8 cellular contexts compared by ENCODE assay signal in genomic region chr6:34657037-34657306, GRCh38. TPM values are rescaled to one million over a fixed set of nuclear protein-coding genes. Genes with fewer than 3 reads are reported as not detected.
DNase-seq lines count a peak whose midpoint lies in the region; ATAC-seq, FAIRE-seq and TF ChIP-seq lines count a peak whose summit lies in the region.

No MANE protein-coding gene starts in this region.

- peaks cover 4% of the 10 kb centered on the region; the same call in 1 of the 2 replicates for H3K36me3 ChIP-seq in SJSA1

- H3K4me3 ChIP-seq in GM12865 (ENCODE audit: low read depth, low read length): peak overlapping the region; percentile 56
- peak overlapping the region; percentile 32 for H3K4me3 ChIP-seq in SJSA1
- peak overlapping the region in 6 of 7 experiments; percentile 7 to 32 (median 16) for H3K4me3 ChIP-seq in skin epidermis

- no peaks in the 10 kb centered on the region; the same call in 1 of the 2 replicates for H3K9me3 ChIP-seq in SJSA1 (replicated peaks)

- DNase-seq in GM12865 (ENCODE audit: low read depth) (peak; percentile 35), SJSA1 (ENCODE audit: low read depth in 1 of 2, low spot score in 2 of 2) (no peak), fibroblast of gingiva (ENCODE audit: low read depth) (peak; percentile 78), Kasumi-1 (lab: John Stamatoyannopoulos, UW) (no peak), RCC 7860 (ENCODE audit: low spot score) (no peak), urothelium cell line (ENCODE audit: low spot score) (no peak)

- ATAC-seq in GM21825 (IDR thresholded peaks at IDR 0.05; ENCODE audit: unreplicated experiment): no peak

- no peaks in the 10 kb centered on the region for H3K27me3 ChIP-seq in SJSA1 (replicated peaks)

- TF ChIP-seq CTCF in GM12865 (IDR thresholded peaks at IDR 0.05; ENCODE audit: insufficient read depth, low read depth, low read length, missing control alignments): no peak

- peak overlapping the region; percentile 98 for H3K27ac ChIP-seq in SJSA1
- H3K27ac ChIP-seq in skin epidermis: peak overlapping the region in 20 of 21 experiments; percentile 25 to 92 (median 80)

- FAIRE-seq in RCC 7860 (lab: Jason Lieb, UNC) (no peak), urothelium cell line (lab: Jason Lieb, UNC) (no peak)

- peaks cover 35% of the 10 kb centered on the region for H3K4me1 ChIP-seq in SJSA1 (replicated peaks)

RNA-seq across cellular contexts. Expression of gene ILRUN, which starts 39.6 kb away (rescaled TPM):
- 28.7 and 47.8 TPM in 2 replicates for total RNA-seq in SJSA1 (2014; rRNA removed; shearing (Covaris generic))

Comparison
In these comparisons a context has a peak if more than half of its experiments do, and no peak if none do; other contexts are left out.
1. DNase-seq: peak in GM12865 (single experiment) and fibroblast of gingiva (single experiment); none in SJSA1 (0 of 2), Kasumi-1 (0 of 2), RCC 7860 (single experiment) and urothelium cell line (single experiment).
2. Peak in every context shown above with its lines, with median percentiles within 50 percentile points of each other: H3K4me3 ChIP-seq.